Comparison of ENCODE assay signal across 1 cellular context in the genomic region with DNA sequence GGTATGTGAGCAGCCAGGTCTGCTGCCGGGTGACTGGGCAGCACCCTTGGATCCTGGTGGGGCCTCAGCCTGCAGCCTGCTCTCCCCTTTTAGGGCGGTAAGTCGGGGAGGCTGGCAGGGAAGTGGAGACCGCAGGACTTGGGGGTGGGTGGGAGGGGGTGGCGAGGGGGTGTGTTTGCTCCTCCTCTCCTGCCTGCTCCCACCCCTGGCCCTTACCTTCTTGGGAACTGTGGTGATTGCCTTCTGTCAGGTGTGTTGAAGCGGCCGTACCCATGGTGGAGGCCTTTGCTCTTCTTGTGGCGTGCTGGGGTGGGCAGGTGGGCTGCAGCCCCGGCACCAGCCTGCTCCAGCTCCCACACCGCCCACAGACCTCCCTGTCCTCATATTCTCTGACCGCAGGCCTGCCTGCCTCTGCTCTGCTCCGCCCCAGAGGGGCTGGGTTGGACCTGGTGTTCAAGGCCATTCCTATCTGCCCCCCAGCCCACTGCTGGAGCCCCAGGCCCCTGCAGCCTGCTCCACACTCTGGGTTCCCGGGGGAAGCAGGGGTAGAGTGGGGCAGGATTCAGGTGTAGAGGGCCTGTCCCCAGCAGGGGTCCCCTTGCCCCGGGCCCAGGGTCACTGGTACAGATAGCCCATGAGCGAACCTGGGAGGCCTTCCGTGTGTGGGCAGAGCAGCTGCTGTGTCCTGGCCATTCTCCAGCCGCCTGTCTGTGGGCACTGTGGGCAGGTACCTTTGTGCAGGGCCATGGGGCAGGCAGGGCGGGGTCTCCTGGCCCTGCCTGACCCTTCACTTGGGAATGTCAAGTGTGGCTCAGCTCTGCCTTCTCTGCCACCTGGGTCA.
A peak's percentile ranks its signal among the peaks of the same experiment; 100 is the strongest.
TF ChIP-seq lines count a peak whose summit lies in the region.

No MANE protein-coding gene starts in this region.

TF ChIP-seq in HepG2, 621 proteins besides CTCF, POLR2A, EP300 and RAD21 (continued from another document and continues in another):
- TF ChIP-seq PLRG1 (conservative IDR thresholded peaks at IDR 0.05) (no peak), ZBTB8A (CRISPR knock-in tag; IDR thresholded peaks at IDR 0.05; ENCODE audit: borderline replicate concordance, low read depth) (no peak), ZNF816 (CRISPR knock-in tag; IDR thresholded peaks at IDR 0.05; ENCODE audit: borderline replicate concordance) (no peak), KLF12 (CRISPR knock-in tag; IDR thresholded peaks at IDR 0.05; ENCODE audit: borderline replicate concordance) (no peak), ARHGAP35 (CRISPR knock-in tag; IDR thresholded peaks at IDR 0.05; ENCODE audit: borderline replicate concordance) (no peak), PAWR (CRISPR knock-in tag; IDR thresholded peaks at IDR 0.05; ENCODE audit: borderline replicate concordance) (no peak), RXRA (CRISPR knock-in tag; IDR thresholded peaks at IDR 0.05) (peak; percentile 89), ZSCAN12 (CRISPR knock-in tag; IDR thresholded peaks at IDR 0.05) (no peak), NR2C2 (CRISPR knock-in tag; IDR thresholded peaks at IDR 0.05; ENCODE audit: borderline replicate concordance) (peak; percentile 53; the same call in 1 of the 2 replicates), ZNF326 (CRISPR knock-in tag; IDR thresholded peaks at IDR 0.05; ENCODE audit: borderline replicate concordance) (no peak), ONECUT2 (CRISPR knock-in tag; IDR thresholded peaks at IDR 0.05) (no peak), NFATC3 (CRISPR knock-in tag; IDR thresholded peaks at IDR 0.05) (no peak), HDAC2 (CRISPR knock-in tag; IDR thresholded peaks at IDR 0.05) (peak; percentile 88; the same call in 1 of the 2 replicates), ZNF549 (CRISPR knock-in tag; IDR thresholded peaks at IDR 0.05) (no peak), ZBTB1 (CRISPR knock-in tag; IDR thresholded peaks at IDR 0.05; ENCODE audit: borderline replicate concordance) (no peak), SKI (IDR thresholded peaks at IDR 0.05; ENCODE audit: partially characterized antibody) (peak; percentile 67), ZKSCAN5 (CRISPR knock-in tag; IDR thresholded peaks at IDR 0.05) (no peak), IKZF4 (CRISPR knock-in tag; IDR thresholded peaks at IDR 0.05; ENCODE audit: borderline replicate concordance, low read depth, not compliant biosample characterization) (no peak), JUN (CRISPR knock-in tag; IDR thresholded peaks at IDR 0.05) (no peak), ZNF354B (CRISPR knock-in tag; IDR thresholded peaks at IDR 0.05) (no peak), NCOR1 (IDR thresholded peaks at IDR 0.05; ENCODE audit: borderline replicate concordance, low read length) (peak; percentile 58; the same call in 1 of the 2 replicates), ZNF230 (CRISPR knock-in tag; IDR thresholded peaks at IDR 0.05) (no peak), ZNF614 (CRISPR knock-in tag; IDR thresholded peaks at IDR 0.05; ENCODE audit: borderline replicate concordance) (no peak), ZNF30 (CRISPR knock-in tag; IDR thresholded peaks at IDR 0.05) (0 out of 2 replicates have a peak, but pooled peaks have one; percentile 34), SIX1 (CRISPR knock-in tag; IDR thresholded peaks at IDR 0.05; ENCODE audit: borderline replicate concordance) (no peak), ZNF512B (CRISPR knock-in tag; IDR thresholded peaks at IDR 0.05; ENCODE audit: borderline replicate concordance) (no peak), ZFP41 (CRISPR knock-in tag; IDR thresholded peaks at IDR 0.05; ENCODE audit: borderline replicate concordance) (peak; percentile 80; the same call in 1 of the 2 replicates), SOX5 (CRISPR knock-in tag; IDR thresholded peaks at IDR 0.05; ENCODE audit: borderline replicate concordance) (peak; percentile 46; the same call in 1 of the 2 replicates), E2F1 (CRISPR knock-in tag; IDR thresholded peaks at IDR 0.05) (no peak), ZNF367 (CRISPR knock-in tag; IDR thresholded peaks at IDR 0.05; ENCODE audit: borderline replicate concordance) (no peak), DMAP1 (CRISPR knock-in tag; IDR thresholded peaks at IDR 0.05) (peak; percentile 57; the same call in 1 of the 2 replicates), DNMT3B (CRISPR knock-in tag; conservative IDR thresholded peaks at IDR 0.05) (no peak), ZNF784 (CRISPR knock-in tag; IDR thresholded peaks at IDR 0.05; ENCODE audit: borderline replicate concordance) (peak; percentile 70; the same call in 1 of the 2 replicates), ZNF83 (CRISPR knock-in tag; IDR thresholded peaks at IDR 0.05; ENCODE audit: borderline replicate concordance) (no peak; the same call in 1 of the 2 replicates), AKAP8 (CRISPR knock-in tag; IDR thresholded peaks at IDR 0.05) (peak; percentile 81), HNRNPL (IDR thresholded peaks at IDR 0.05; ENCODE audit: low read depth, low read length) (peak; percentile 100)
- TF ChIP-seq, protein P1, sequence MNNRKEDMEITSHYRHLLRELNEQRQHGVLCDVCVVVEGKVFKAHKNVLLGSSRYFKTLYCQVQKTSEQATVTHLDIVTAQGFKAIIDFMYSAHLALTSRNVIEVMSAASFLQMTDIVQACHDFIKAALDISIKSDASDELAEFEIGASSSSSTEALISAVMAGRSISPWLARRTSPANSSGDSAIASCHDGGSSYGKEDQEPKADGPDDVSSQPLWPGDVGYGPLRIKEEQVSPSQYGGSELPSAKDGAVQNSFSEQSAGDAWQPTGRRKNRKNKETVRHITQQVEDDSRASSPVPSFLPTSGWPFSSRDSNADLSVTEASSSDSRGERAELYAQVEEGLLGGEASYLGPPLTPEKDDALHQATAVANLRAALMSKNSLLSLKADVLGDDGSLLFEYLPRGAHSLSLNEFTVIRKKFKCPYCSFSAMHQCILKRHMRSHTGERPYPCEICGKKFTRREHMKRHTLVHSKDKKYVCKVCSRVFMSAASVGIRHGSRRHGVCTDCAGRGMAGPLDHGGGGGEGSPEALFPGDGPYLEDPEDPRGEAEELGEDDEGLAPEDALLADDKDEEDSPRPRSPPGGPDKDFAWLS (CRISPR knock-in tag; IDR thresholded peaks at IDR 0.05; ENCODE audit: borderline replicate concordance) = no peak; the same call in 1 of the 2 replicates
- TF ChIP-seq, protein P2, sequence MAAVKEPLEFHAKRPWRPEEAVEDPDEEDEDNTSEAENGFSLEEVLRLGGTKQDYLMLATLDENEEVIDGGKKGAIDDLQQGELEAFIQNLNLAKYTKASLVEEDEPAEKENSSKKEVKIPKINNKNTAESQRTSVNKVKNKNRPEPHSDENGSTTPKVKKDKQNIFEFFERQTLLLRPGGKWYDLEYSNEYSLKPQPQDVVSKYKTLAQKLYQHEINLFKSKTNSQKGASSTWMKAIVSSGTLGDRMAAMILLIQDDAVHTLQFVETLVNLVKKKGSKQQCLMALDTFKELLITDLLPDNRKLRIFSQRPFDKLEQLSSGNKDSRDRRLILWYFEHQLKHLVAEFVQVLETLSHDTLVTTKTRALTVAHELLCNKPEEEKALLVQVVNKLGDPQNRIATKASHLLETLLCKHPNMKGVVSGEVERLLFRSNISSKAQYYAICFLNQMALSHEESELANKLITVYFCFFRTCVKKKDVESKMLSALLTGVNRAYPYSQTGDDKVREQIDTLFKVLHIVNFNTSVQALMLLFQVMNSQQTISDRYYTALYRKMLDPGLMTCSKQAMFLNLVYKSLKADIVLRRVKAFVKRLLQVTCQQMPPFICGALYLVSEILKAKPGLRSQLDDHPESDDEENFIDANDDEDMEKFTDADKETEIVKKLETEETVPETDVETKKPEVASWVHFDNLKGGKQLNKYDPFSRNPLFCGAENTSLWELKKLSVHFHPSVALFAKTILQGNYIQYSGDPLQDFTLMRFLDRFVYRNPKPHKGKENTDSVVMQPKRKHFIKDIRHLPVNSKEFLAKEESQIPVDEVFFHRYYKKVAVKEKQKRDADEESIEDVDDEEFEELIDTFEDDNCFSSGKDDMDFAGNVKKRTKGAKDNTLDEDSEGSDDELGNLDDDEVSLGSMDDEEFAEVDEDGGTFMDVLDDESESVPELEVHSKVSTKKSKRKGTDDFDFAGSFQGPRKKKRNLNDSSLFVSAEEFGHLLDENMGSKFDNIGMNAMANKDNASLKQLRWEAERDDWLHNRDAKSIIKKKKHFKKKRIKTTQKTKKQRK (IDR thresholded peaks at IDR 0.05; ENCODE audit: low read length) = no peak
- TF ChIP-seq, protein P3, sequence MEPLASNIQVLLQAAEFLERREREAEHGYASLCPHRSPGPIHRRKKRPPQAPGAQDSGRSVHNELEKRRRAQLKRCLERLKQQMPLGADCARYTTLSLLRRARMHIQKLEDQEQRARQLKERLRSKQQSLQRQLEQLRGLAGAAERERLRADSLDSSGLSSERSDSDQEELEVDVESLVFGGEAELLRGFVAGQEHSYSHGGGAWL (CRISPR knock-in tag; IDR thresholded peaks at IDR 0.05) = no peak; the same call in 1 of the 2 replicates
- TF ChIP-seq, protein P4, sequence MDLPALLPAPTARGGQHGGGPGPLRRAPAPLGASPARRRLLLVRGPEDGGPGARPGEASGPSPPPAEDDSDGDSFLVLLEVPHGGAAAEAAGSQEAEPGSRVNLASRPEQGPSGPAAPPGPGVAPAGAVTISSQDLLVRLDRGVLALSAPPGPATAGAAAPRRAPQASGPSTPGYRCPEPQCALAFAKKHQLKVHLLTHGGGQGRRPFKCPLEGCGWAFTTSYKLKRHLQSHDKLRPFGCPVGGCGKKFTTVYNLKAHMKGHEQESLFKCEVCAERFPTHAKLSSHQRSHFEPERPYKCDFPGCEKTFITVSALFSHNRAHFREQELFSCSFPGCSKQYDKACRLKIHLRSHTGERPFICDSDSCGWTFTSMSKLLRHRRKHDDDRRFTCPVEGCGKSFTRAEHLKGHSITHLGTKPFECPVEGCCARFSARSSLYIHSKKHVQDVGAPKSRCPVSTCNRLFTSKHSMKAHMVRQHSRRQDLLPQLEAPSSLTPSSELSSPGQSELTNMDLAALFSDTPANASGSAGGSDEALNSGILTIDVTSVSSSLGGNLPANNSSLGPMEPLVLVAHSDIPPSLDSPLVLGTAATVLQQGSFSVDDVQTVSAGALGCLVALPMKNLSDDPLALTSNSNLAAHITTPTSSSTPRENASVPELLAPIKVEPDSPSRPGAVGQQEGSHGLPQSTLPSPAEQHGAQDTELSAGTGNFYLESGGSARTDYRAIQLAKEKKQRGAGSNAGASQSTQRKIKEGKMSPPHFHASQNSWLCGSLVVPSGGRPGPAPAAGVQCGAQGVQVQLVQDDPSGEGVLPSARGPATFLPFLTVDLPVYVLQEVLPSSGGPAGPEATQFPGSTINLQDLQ (CRISPR knock-in tag; IDR thresholded peaks at IDR 0.05) = no peak
- TF ChIP-seq, protein P5, sequence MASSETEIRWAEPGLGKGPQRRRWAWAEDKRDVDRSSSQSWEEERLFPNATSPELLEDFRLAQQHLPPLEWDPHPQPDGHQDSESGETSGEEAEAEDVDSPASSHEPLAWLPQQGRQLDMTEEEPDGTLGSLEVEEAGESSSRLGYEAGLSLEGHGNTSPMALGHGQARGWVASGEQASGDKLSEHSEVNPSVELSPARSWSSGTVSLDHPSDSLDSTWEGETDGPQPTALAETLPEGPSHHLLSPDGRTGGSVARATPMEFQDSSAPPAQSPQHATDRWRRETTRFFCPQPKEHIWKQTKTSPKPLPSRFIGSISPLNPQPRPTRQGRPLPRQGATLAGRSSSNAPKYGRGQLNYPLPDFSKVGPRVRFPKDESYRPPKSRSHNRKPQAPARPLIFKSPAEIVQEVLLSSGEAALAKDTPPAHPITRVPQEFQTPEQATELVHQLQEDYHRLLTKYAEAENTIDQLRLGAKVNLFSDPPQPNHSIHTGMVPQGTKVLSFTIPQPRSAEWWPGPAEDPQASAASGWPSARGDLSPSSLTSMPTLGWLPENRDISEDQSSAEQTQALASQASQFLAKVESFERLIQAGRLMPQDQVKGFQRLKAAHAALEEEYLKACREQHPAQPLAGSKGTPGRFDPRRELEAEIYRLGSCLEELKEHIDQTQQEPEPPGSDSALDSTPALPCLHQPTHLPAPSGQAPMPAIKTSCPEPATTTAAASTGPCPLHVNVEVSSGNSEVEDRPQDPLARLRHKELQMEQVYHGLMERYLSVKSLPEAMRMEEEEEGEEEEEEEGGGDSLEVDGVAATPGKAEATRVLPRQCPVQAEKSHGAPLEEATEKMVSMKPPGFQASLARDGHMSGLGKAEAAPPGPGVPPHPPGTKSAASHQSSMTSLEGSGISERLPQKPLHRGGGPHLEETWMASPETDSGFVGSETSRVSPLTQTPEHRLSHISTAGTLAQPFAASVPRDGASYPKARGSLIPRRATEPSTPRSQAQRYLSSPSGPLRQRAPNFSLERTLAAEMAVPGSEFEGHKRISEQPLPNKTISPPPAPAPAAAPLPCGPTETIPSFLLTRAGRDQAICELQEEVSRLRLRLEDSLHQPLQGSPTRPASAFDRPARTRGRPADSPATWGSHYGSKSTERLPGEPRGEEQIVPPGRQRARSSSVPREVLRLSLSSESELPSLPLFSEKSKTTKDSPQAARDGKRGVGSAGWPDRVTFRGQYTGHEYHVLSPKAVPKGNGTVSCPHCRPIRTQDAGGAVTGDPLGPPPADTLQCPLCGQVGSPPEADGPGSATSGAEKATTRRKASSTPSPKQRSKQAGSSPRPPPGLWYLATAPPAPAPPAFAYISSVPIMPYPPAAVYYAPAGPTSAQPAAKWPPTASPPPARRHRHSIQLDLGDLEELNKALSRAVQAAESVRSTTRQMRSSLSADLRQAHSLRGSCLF (CRISPR knock-in tag; IDR thresholded peaks at IDR 0.05; ENCODE audit: borderline replicate concordance) = no peak
